8 cellular contexts compared by ENCODE assay signal in genomic region chr12:45216297-45216982, GRCh38. TPM values are rescaled to one million over a fixed set of nuclear protein-coding genes. Genes with fewer than 3 reads are reported as not detected.
A peak's percentile ranks its signal among the peaks of the same experiment; 100 is the strongest.
DNase-seq lines count a peak whose midpoint lies in the region; ATAC-seq and TF ChIP-seq lines count a peak whose summit lies in the region.

No MANE protein-coding gene starts in this region.

- in situ Hi-C loops in astrocyte of the spinal cord (cut with HindIII; ENCODE audit: low sequenced_read_pairs): no loop called here

- peaks cover 0 to 1% of the 10 kb centered on the region in 2 donors for H3K27me3 Mint-ChIP-seq in CD8-positive, alpha-beta memory T cell
- H3K27me3 Mint-ChIP-seq in T-helper 17 cell: no peaks in the 10 kb centered on the region

- H3K27ac ChIP-seq in CD8-positive, alpha-beta memory T cell (ENCODE audit: low read depth, low read length): peak overlapping the region; percentile 85
- peak overlapping the region; percentile 95 for H3K27ac ChIP-seq in smooth muscle cell (ENCODE audit: low read depth)

- WGBS in smooth muscle cell (ENCODE audit: low lambda C conversion rate): 1% methylated on average over 55 of the region's 62 CpGs

- H3K9ac ChIP-seq in smooth muscle cell (ENCODE audit: low read depth): peak overlapping the region; percentile 92

- H3K4me3 Mint-ChIP-seq in CD8-positive, alpha-beta memory T cell: peak overlapping the region; percentile 89 to 99 (median 95)
- peak overlapping the region; percentile 100 for H3K4me3 Mint-ChIP-seq in T-helper 17 cell

- H3K4me1 ChIP-seq in CD8-positive, alpha-beta memory T cell (ENCODE audit: insufficient read depth, low read length): peaks cover 22% of the 10 kb centered on the region
- H3K4me1 ChIP-seq in smooth muscle cell (ENCODE audit: low read depth): peaks cover 16% of the 10 kb centered on the region

- H3K36me3 ChIP-seq in CD8-positive, alpha-beta memory T cell (ENCODE audit: insufficient read depth, low read length): no peaks in the 10 kb centered on the region
- no peaks in the 10 kb centered on the region for H3K36me3 ChIP-seq in smooth muscle cell (ENCODE audit: low read depth)

- peak; percentile 23 to 61 (median 43) for DNase-seq in CD8-positive, alpha-beta memory T cell
- DNase-seq in T-helper 17 cell: peak; percentile 11 to 38 (median 37)
- peak; percentile 49 for DNase-seq in astrocyte of the spinal cord (ENCODE audit: low read depth, low spot score)
- DNase-seq in iPS-NIHi11 (ENCODE audit: low spot score): peak; percentile 66
- DNase-seq in smooth muscle cell (lab: John Stamatoyannopoulos, UW; ENCODE audit: unreplicated experiment): peak; percentile 60
- no peak for DNase-seq in NCI-H1694 treated with DMSO at 0.1 percent for 48 hours (lab: John Stamatoyannopoulos, UW)

- POLR2A ChIA-PET in CD8-positive, alpha-beta memory T cell (lab: Charles Lee): no interaction called here

- H3K4me1 Mint-ChIP-seq in CD8-positive, alpha-beta memory T cell: peaks cover 52 to 66% (median 62%) of the 10 kb centered on the region in 3 donors
- H3K4me1 Mint-ChIP-seq in T-helper 17 cell: peaks cover 44% of the 10 kb centered on the region

- H3K79me2 ChIP-seq in smooth muscle cell (ENCODE audit: low read depth): peaks cover 58% of the 10 kb centered on the region

- CTCF ChIA-PET in CD8-positive, alpha-beta memory T cell (lab: Charles Lee): interaction anchor here (1.0 to 1.1 kb wide), 2 partner anchors 46 to 172 kb away, joined by 3 read pairs; no protein-coding TSS in a partner anchor

- peaks cover 8% of the 10 kb centered on the region for H3F3A ChIP-seq in smooth muscle cell (ENCODE audit: low read depth)

- H3K4me2 ChIP-seq in smooth muscle cell: peak overlapping the region; percentile 96

- H3K9me3 ChIP-seq in CD8-positive, alpha-beta memory T cell (ENCODE audit: low read length): no peaks in the 10 kb centered on the region
- H3K9me3 ChIP-seq in T-helper 17 cell (ENCODE audit: control insufficient read depth, low read length, poor library complexity, severe bottlenecking): no peaks in the 10 kb centered on the region
- H3K9me3 ChIP-seq in smooth muscle cell (replicated peaks; ENCODE audit: low read depth): no peaks in the 10 kb centered on the region

- H3K9me3 Mint-ChIP-seq in CD8-positive, alpha-beta memory T cell: no peaks in the 10 kb centered on the region

- peaks cover 0 to 10% (median 0%) of the 10 kb centered on the region in 3 donors for H3K36me3 Mint-ChIP-seq in CD8-positive, alpha-beta memory T cell
- peaks cover 7% of the 10 kb centered on the region for H3K36me3 Mint-ChIP-seq in T-helper 17 cell (ENCODE audit: low read depth)

- peaks cover 36% of the 10 kb centered on the region for H4K20me1 ChIP-seq in smooth muscle cell (ENCODE audit: low read depth)

- peak; percentile 48 for ATAC-seq in GM19397 (IDR thresholded peaks at IDR 0.05; ENCODE audit: unreplicated experiment)
- ATAC-seq in HG03565 (IDR thresholded peaks at IDR 0.05; ENCODE audit: unreplicated experiment): peak; percentile 33
- ATAC-seq in T-helper 17 cell: peak; percentile 37

- H3K27ac Mint-ChIP-seq in CD8-positive, alpha-beta memory T cell: peak overlapping the region; percentile 55 to 99 (median 92)
- H3K27ac Mint-ChIP-seq in T-helper 17 cell: peak overlapping the region; percentile 97

- no peaks in the 10 kb centered on the region for H3K27me3 ChIP-seq in CD8-positive, alpha-beta memory T cell (ENCODE audit: insufficient read depth, low read length, poor library complexity, severe bottlenecking)
- H3K27me3 ChIP-seq in smooth muscle cell (ENCODE audit: low read depth): no peaks in the 10 kb centered on the region

- peak overlapping the region; percentile 94 for H3K4me3 ChIP-seq in CD8-positive, alpha-beta memory T cell (ENCODE audit: low read length)
- H3K4me3 ChIP-seq in astrocyte of the spinal cord (ENCODE audit: low read depth, low read length) (peak overlapping the region; percentile 91), smooth muscle cell (peak overlapping the region; percentile 87)

- H2AFZ ChIP-seq in smooth muscle cell (ENCODE audit: low read depth): peak overlapping the region; percentile 92

- TF ChIP-seq CTCF in astrocyte of the spinal cord (IDR thresholded peaks at IDR 0.05; ENCODE audit: low read depth, low read length) (peak; percentile 48), smooth muscle cell (IDR thresholded peaks at IDR 0.05; ENCODE audit: borderline replicate concordance, insufficient read depth, poor library complexity, severe bottlenecking) (peak; percentile 23)

RNA-seq across cellular contexts. Expression of gene ANO6, which starts 0.5 kb away (rescaled TPM):
- total RNA-seq in CD8-positive, alpha-beta memory T cell: 10 to 100 TPM; 19.7 to 20.0 TPM
- polyA plus RNA-seq in CD8-positive, alpha-beta memory T cell: 26.1 TPM
- total RNA-seq in T-helper 17 cell (10 to 100 TPM; 32.2 to 69.5 TPM), smooth muscle cell (106 and 115 TPM in 2 replicates)
- polyA plus RNA-seq in smooth muscle cell: 44.8 and 60.3 TPM in 2 replicates
